1 cellular context compared by ENCODE assay signal in the genomic region with DNA sequence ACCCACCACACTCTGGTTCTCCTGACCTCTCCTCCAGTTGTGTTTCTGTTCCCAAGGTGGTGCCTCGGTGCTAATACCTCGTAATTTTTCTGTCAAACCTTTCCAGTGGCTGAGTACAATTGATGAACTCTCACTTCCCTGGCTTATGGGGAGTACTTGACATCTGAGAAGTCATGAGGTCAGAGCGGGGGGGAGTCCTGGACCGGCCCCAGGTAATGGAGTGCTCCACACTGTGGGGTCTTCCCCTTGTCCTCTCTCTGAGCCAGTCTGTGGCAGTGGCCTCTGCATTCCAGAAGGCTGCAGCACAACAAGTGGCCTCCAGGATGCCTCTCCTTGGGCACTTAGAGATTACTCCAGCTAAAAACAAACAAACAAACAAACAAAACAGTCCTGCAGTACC.
TF ChIP-seq lines count a peak whose summit lies in the region.

No MANE protein-coding gene starts in this region.

TF ChIP-seq in H1, 55 proteins besides CTCF, POLR2A, EP300 and RAD21:
- TF ChIP-seq CBX8 (IDR thresholded peaks at IDR 0.05; ENCODE audit: borderline replicate concordance, low read depth, low read length) (no peak), ZNF274 (IDR thresholded peaks at IDR 0.05; ENCODE audit: borderline replicate concordance, extremely low read depth, low read length) (no peak), TAF7 (optimal IDR thresholded peaks at IDR 0.05; ENCODE audit: borderline replicate concordance, low read depth, low read length) (no peak)
